Comparison of ENCODE assay signal across 17 cellular contexts in the genomic region with DNA sequence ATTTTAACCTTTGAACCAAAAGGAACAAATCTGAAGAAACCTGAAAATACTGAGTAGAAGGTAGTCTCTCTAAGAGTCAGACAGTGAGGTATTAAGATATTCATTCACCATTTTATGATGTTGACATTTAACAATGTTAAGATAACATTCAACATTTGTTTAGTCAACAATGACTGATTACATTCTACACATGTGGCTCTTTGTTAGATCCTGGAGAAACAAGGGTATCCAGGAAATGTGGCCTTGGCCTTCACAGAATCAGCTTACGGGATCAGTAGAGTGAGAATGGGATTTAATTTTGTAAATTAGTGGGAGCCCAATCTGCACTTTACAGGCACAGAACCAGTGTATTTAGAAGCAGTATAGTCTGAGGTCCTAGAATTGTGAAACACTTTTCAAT.
DNase-seq lines count a peak whose midpoint lies in the region; FAIRE-seq and TF ChIP-seq lines count a peak whose summit lies in the region.
"Had no signal": no experiment of that assay in that cellular context is flagged by ENCODE, and none has a peak within 500 bp of the region (broad histone marks: within the 10 kb centered on the region; RNA-seq: fewer than 3 reads in every experiment).

No MANE protein-coding gene starts in this region.

- H3K27me3 Mint-ChIP-seq in Calu3 (ENCODE audit: unreplicated experiment): no peaks in the 10 kb centered on the region

- H4K5ac ChIP-seq in mesendoderm (ENCODE audit: low read length): no peak overlapping the region

- no peaks in the 10 kb centered on the region for H3K4me1 ChIP-seq in mesendoderm (ENCODE audit: control insufficient read depth, low read depth, low read length)
- H3K4me1 ChIP-seq: BLaER1 had no signal

- WGBS in mesendoderm (ENCODE audit: extremely low coverage, insufficient coverage, low lambda C conversion rate): no CpG with 5 or more reads among the region's 1 CpG

- H3K9ac ChIP-seq in mesendoderm (ENCODE audit: low read length): no peak overlapping the region
- H3K9ac ChIP-seq: BLaER1 had no signal

- TF ChIP-seq CTCF in Calu3 (IDR thresholded peaks at IDR 0.05; ENCODE audit: unreplicated experiment): no peak

- H4K8ac ChIP-seq in mesendoderm (ENCODE audit: low read depth, low read length): no peak overlapping the region

- peak overlapping the region; percentile 25 for H2BK5ac ChIP-seq in mesendoderm (ENCODE audit: low read length)

- peak overlapping the region; percentile 23 for H3K18ac ChIP-seq in mesendoderm (ENCODE audit: low read length)

- H3K27ac ChIP-seq in mesendoderm (ENCODE audit: low read depth, low read length): no peak overlapping the region
- H3K27ac ChIP-seq: BLaER1 had no signal

- H3K56ac ChIP-seq in mesendoderm (ENCODE audit: low read length): peak overlapping the region; percentile 25

- CTCF ChIA-PET in Calu3 (lab: Charles Lee): no interaction called here

- no peak overlapping the region for H2BK15ac ChIP-seq in mesendoderm (replicated peaks; ENCODE audit: low read depth)

- DNase-seq in Calu3 (no peak), HTR-8/SVneo (ENCODE audit: insufficient read length, low spot score) (no peak), NCI-H774 (lab: John Stamatoyannopoulos, UW) (peak; percentile 7), mesendoderm (peak; percentile 34), GM12892 (ENCODE audit: insufficient read length) (no peak), SK-N-DZ (ENCODE audit: low spot score) (no peak), kidney tubule cell (ENCODE audit: low spot score) (no peak)
- DNase-seq: DND-41, GDM1, KG1, MM.1S, NCI-H2081 treated with DMSO at 0.1 percent for 48 hours, NCI-H2227 treated with DMSO at 0.1 percent for 48 hours, NCI-H524 treated with DMSO at 0.1 percent for 48 hours, SHP77 had no signal

- H3K4me3 Mint-ChIP-seq in Calu3 (ENCODE audit: low read depth, unreplicated experiment): no peak overlapping the region

- no TSS peak for BruUV-seq in Calu3 (replicated peaks; lab: Mats Ljungman, UMichigan)

- H3K4ac ChIP-seq in mesendoderm (ENCODE audit: low read depth, low read length): no peak overlapping the region

- H2AK5ac ChIP-seq in mesendoderm (ENCODE audit: low read length): no peak overlapping the region

- H3K79me2 ChIP-seq in mesendoderm (ENCODE audit: control insufficient read depth, insufficient read depth, low read length): no peaks in the 10 kb centered on the region

- FAIRE-seq in HTR-8/SVneo (lab: Jason Lieb, UNC): peak; percentile 23
- FAIRE-seq in GM12892 (lab: Jason Lieb, UNC): no peak
- FAIRE-seq: RCC 7860 had no signal

- intact Hi-C loops in Calu3 (cut with micrococcal nuclease; ENCODE audit: unreplicated experiment): loop anchor here (5.0 kb wide), 1 partner anchor 353 kb away; no protein-coding TSS in a partner anchor

- H2BK120ac ChIP-seq in mesendoderm (ENCODE audit: low read depth, low read length): no peak overlapping the region

- no peaks in the 10 kb centered on the region for H3K36me3 Mint-ChIP-seq in Calu3 (ENCODE audit: insufficient read depth, unreplicated experiment)

- H3K4me2 ChIP-seq in mesendoderm (ENCODE audit: low read length): no peak overlapping the region
- H3K4me2 ChIP-seq: BLaER1 had no signal

- no peak overlapping the region for H3K4me3 ChIP-seq in mesendoderm (ENCODE audit: low read length)
- H3K4me3 ChIP-seq: BLaER1 had no signal

- H3K27ac Mint-ChIP-seq in Calu3 (ENCODE audit: unreplicated experiment): peak overlapping the region; percentile 68

- no peak for TF ChIP-seq POLR2A in GM12892 (IDR thresholded peaks at IDR 0.05; ENCODE audit: low read depth, low read length)

- H3K23ac ChIP-seq in mesendoderm (ENCODE audit: low read length): no peak overlapping the region

- no peaks in the 10 kb centered on the region for H3K36me3 ChIP-seq in mesendoderm (ENCODE audit: control insufficient read depth, insufficient read depth, low read length)
- H3K36me3 ChIP-seq: BLaER1 had no signal

- peaks cover 45% of the 10 kb centered on the region for H3K4me1 Mint-ChIP-seq in Calu3 (ENCODE audit: low read depth, unreplicated experiment)

- H3K79me1 ChIP-seq in mesendoderm (ENCODE audit: low read length): no peaks in the 10 kb centered on the region

- no peaks in the 10 kb centered on the region for H3K9me3 Mint-ChIP-seq in Calu3 (ENCODE audit: low read depth, unreplicated experiment)

- no peaks in the 10 kb centered on the region for H3K27me3 ChIP-seq in mesendoderm (ENCODE audit: insufficient read depth, low read length, poor library complexity)
- H3K27me3 ChIP-seq: BLaER1 had no signal

Comparison
In these comparisons a context has a peak if more than half of its experiments do, and no peak if none do; other contexts are left out.
1. DNase-seq: peak in NCI-H774 (single experiment) and mesendoderm (single experiment); none in Calu3 (single experiment), HTR-8/SVneo (single experiment), GM12892 (single experiment), SK-N-DZ (single experiment) and kidney tubule cell (single experiment).